ENCODE assay signal across 1 cellular context in the genomic region with DNA sequence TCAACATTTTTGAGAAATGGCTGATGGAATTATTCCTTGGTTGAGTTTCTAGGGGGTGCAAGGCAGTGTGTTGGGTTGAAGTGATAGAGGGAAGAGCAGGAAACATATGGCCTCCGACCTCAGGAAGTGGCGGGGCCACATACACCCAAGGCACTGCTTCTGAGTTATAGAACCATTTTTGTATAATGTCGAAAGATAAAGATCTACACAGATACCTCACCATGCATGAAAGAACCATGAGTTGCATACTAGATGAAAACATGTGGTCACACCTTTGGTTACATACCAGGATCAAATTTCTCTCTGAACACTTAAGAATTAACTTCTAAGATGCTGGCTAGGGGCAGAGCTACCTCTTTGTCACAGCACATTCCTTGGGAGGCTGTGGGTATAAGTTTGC.
TF ChIP-seq lines count a peak whose summit lies in the region.

No MANE protein-coding gene starts in this region.

TF ChIP-seq in endothelial cell of umbilical vein, 7 proteins besides CTCF, POLR2A, EP300 and RAD21 (continued from another document):
- peak; percentile 37 for TF ChIP-seq GATA2 (IDR thresholded peaks at IDR 0.05; ENCODE audit: insufficient read depth, insufficient read length, low read depth, low read length)
- no peak for TF ChIP-seq MYC (IDR thresholded peaks at IDR 0.05; ENCODE audit: low read depth, low read length)
- TF ChIP-seq, protein P1, sequence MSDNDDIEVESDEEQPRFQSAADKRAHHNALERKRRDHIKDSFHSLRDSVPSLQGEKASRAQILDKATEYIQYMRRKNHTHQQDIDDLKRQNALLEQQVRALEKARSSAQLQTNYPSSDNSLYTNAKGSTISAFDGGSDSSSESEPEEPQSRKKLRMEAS (IDR thresholded peaks at IDR 0.05; ENCODE audit: insufficient read depth, insufficient read length) = no peak
- TF ChIP-seq EZH2 (IDR thresholded peaks at IDR 0.05; ENCODE audit: borderline replicate concordance, low read depth, low read length, severe bottlenecking) = no peak
- no peak for TF ChIP-seq JUN (IDR thresholded peaks at IDR 0.05; ENCODE audit: borderline replicate concordance, insufficient read depth, insufficient read length, low read depth)
TF ChIP-seq in endothelial cell of umbilical vein: peak in this region for 1.
